Comparison of ENCODE assay signal across 9 cellular contexts in genomic region chr15:60901647-60902046, GRCh38.
DNase-seq lines count a peak whose midpoint lies in the region; ATAC-seq and TF ChIP-seq lines count a peak whose summit lies in the region.
"Had no signal": no experiment of that assay in that cellular context is flagged by ENCODE, and none has a peak within 500 bp of the region (broad histone marks: within the 10 kb centered on the region; RNA-seq: fewer than 3 reads in every experiment).

No MANE protein-coding gene starts in this region.

- no peaks in the 10 kb centered on the region for H3K27me3 ChIP-seq in testis

- intact Hi-C loops in activated CD4-positive, alpha-beta T cell treated with anti-CD3 and anti-CD28 coated beads, Interleukin-2, amount 10 ng/mL, durations not matched to agents 24 days and 14 days (cut with micrococcal nuclease), result loop anchor here (1.0 kb wide), 1 partner anchor 422 kb away; the partner anchor contains the start of gene ICE2
- intact Hi-C loops in testis (cut with DNase I; ENCODE audit: low total_unique reads), result no loop called here

- H3K36me3 Mint-ChIP-seq in activated CD4-positive, alpha-beta T cell treated with anti-CD3 and anti-CD28 coated beads, Interleukin-2, amount 10 ng/mL, durations not matched to agents 24 days and 14 days (ENCODE audit: low read depth), result no peaks in the 10 kb centered on the region
- no peaks in the 10 kb centered on the region for H3K36me3 Mint-ChIP-seq in activated T-helper 17 cell treated with anti-CD3 and anti-CD28 coated beads, Interleukin-2, amount 50 U/mL, for 72 hours (ENCODE audit: low read depth)

- no peaks in the 10 kb centered on the region for H3K36me3 ChIP-seq in testis (ENCODE audit: low read depth, missing control alignments)

- TF ChIP-seq POLR2A in testis (IDR thresholded peaks at IDR 0.05), result no peak

- ATAC-seq in GM19468 (IDR thresholded peaks at IDR 0.05; ENCODE audit: extremely low read depth, unreplicated experiment) (peak; percentile 58), HG03039 (IDR thresholded peaks at IDR 0.05; ENCODE audit: unreplicated experiment) (peak; percentile 82)
- ATAC-seq in activated T-helper 17 cell treated with anti-CD3 and anti-CD28 coated beads, Interleukin-2, amount 50 U/mL, for 72 hours (replicated peaks), result peak; percentile 66

- no peaks in the 10 kb centered on the region for H3K4me1 ChIP-seq in testis

- peak overlapping the region; percentile 54 for H3K27ac Mint-ChIP-seq in activated CD4-positive, alpha-beta T cell treated with anti-CD3 and anti-CD28 coated beads, Interleukin-2, amount 10 ng/mL, durations not matched to agents 24 days and 14 days
- H3K27ac Mint-ChIP-seq in activated T-helper 17 cell treated with anti-CD3 and anti-CD28 coated beads, Interleukin-2, amount 50 U/mL, for 72 hours, result peak overlapping the region; percentile 79

- no peak overlapping the region for H3K4me3 ChIP-seq in testis

- H3K9me3 ChIP-seq in testis, result no peaks in the 10 kb centered on the region

- H3K4me3 Mint-ChIP-seq in activated CD4-positive, alpha-beta T cell treated with anti-CD3 and anti-CD28 coated beads, Interleukin-2, amount 10 ng/mL, durations not matched to agents 24 days and 14 days, result no peak overlapping the region
- H3K4me3 Mint-ChIP-seq in activated T-helper 17 cell treated with anti-CD3 and anti-CD28 coated beads, Interleukin-2, amount 50 U/mL, for 72 hours, result peak overlapping the region; percentile 43

- no peaks in the 10 kb centered on the region for H3K9me3 Mint-ChIP-seq in activated CD4-positive, alpha-beta T cell treated with anti-CD3 and anti-CD28 coated beads, Interleukin-2, amount 10 ng/mL, durations not matched to agents 24 days and 14 days
- H3K9me3 Mint-ChIP-seq in activated T-helper 17 cell treated with anti-CD3 and anti-CD28 coated beads, Interleukin-2, amount 50 U/mL, for 72 hours, result no peaks in the 10 kb centered on the region

- peak; percentile 62 for DNase-seq in activated CD4-positive, alpha-beta T cell treated with anti-CD3 and anti-CD28 coated beads, Interleukin-2, amount 10 ng/mL, durations not matched to agents 24 days and 14 days
- no peak for DNase-seq in activated CD4-positive, alpha-beta T cell treated with anti-CD3 and anti-CD28 coated beads, Interleukin-2, amount 50 U/mL, for 4 hours
- DNase-seq in testis, result no peak
- DNase-seq in stimulated activated CD8-positive, alpha-beta memory T cell treated with anti-CD3 and anti-CD28 coated beads, Interleukin-4, amount 100 ng/mL, for 48 hours, result no peak
- DNase-seq in effector CD8-positive, alpha-beta T cell (lab: John Stamatoyannopoulos, UW), result no peak
- DNase-seq: RPMI8226 had no signal

- TF ChIP-seq CTCF in testis (IDR thresholded peaks at IDR 0.05), result no peak

- 91 to 95% methylated on average over 4 of the region's 4 CpGs for WGBS in testis, 2 donors

- peaks cover 62% of the 10 kb centered on the region for H3K4me1 Mint-ChIP-seq in activated CD4-positive, alpha-beta T cell treated with anti-CD3 and anti-CD28 coated beads, Interleukin-2, amount 10 ng/mL, durations not matched to agents 24 days and 14 days
- peaks cover 48% of the 10 kb centered on the region for H3K4me1 Mint-ChIP-seq in activated T-helper 17 cell treated with anti-CD3 and anti-CD28 coated beads, Interleukin-2, amount 50 U/mL, for 72 hours

- no peak overlapping the region for H3K27ac ChIP-seq in testis

- peaks cover 7% of the 10 kb centered on the region for H3K27me3 Mint-ChIP-seq in activated CD4-positive, alpha-beta T cell treated with anti-CD3 and anti-CD28 coated beads, Interleukin-2, amount 10 ng/mL, durations not matched to agents 24 days and 14 days
- H3K27me3 Mint-ChIP-seq in activated T-helper 17 cell treated with anti-CD3 and anti-CD28 coated beads, Interleukin-2, amount 50 U/mL, for 72 hours, result no peaks in the 10 kb centered on the region
